1 cellular context compared by ENCODE assay signal in genomic region chr14:77014734-77015133, GRCh38.
TF ChIP-seq lines count a peak whose summit lies in the region.

No MANE protein-coding gene starts in this region.

TF ChIP-seq in HepG2, 621 proteins besides CTCF, POLR2A, EP300 and RAD21 (continued from another document):
- TF ChIP-seq ZNF350 (CRISPR knock-in tag; IDR thresholded peaks at IDR 0.05; ENCODE audit: borderline replicate concordance, low read depth) (no peak), ZNF468 (CRISPR knock-in tag; IDR thresholded peaks at IDR 0.05) (no peak), KAT7 (CRISPR knock-in tag; IDR thresholded peaks at IDR 0.05; ENCODE audit: borderline replicate concordance) (no peak), HOXA9 (CRISPR knock-in tag; IDR thresholded peaks at IDR 0.05; ENCODE audit: borderline replicate concordance) (no peak)
TF ChIP-seq in HepG2: peak in this region for 2.
